25 cellular contexts compared by ENCODE assay signal in the genomic region with DNA sequence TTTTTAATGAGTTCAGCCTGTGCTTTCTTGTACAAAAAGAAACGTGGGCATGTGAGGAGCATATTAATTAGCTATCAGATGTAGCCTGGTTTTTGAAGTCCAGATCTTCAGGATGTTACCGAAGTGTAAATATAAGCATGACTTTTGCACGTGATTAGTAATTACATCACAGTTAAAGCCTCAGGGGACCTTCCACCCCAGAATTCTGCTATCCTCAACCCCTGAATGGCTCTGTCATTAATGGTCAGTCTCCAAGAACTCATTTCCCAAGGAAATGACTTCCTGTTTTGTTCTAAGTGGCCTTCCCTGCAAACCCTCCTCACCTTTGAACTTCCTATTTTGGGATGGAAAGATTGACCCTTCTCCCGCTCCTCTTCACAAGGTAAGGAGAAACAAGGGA. TPM values are rescaled to one million over a fixed set of nuclear protein-coding genes. Genes with fewer than 3 reads are reported as not detected.
A peak's percentile ranks its signal among the peaks of the same experiment; 100 is the strongest.
DNase-seq lines count a peak whose midpoint lies in the region; ATAC-seq and TF ChIP-seq lines count a peak whose summit lies in the region.
"Had no signal": no experiment of that assay in that cellular context is flagged by ENCODE, and none has a peak within 500 bp of the region (broad histone marks: within the 10 kb centered on the region; RNA-seq: fewer than 3 reads in every experiment).

No MANE protein-coding gene starts in this region.

- TF ChIP-seq CTCF in VCaP (conservative IDR thresholded peaks at IDR 0.05), result no peak
- no peak for TF ChIP-seq CTCF in glutamatergic neuron (IDR thresholded peaks at IDR 0.05; ENCODE audit: partially characterized antibody, unreplicated experiment)
- TF ChIP-seq CTCF in neural progenitor cell (IDR thresholded peaks at IDR 0.05), result no peak

- H3K27me3 Mint-ChIP-seq in glutamatergic neuron (ENCODE audit: unreplicated experiment) (no peaks in the 10 kb centered on the region), neural progenitor cell (ENCODE audit: insufficient read depth, low read depth) (peaks cover 6% of the 10 kb centered on the region)
- H3K27me3 Mint-ChIP-seq in natural killer cell treated with Interleukin-12 subunit alpha and Interleukin-12 subunit beta and Interleukin-15 and Interleukin-18, amount 100 ng/mL, for 72 hours, result peaks cover 0 to 5% of the 10 kb centered on the region in 2 donors

- peak overlapping the region; percentile 25 for H3K27ac Mint-ChIP-seq in glutamatergic neuron (ENCODE audit: unreplicated experiment)
- H3K27ac Mint-ChIP-seq in neural progenitor cell, result peak overlapping the region; percentile 9
- peak overlapping the region in 1 of 2 donors; percentile 43 for H3K27ac Mint-ChIP-seq in natural killer cell treated with Interleukin-12 subunit alpha and Interleukin-12 subunit beta and Interleukin-15 and Interleukin-18, amount 100 ng/mL, for 72 hours
- H3K27ac Mint-ChIP-seq: activated naive CD4-positive, alpha-beta T cell treated with anti-CD3 and anti-CD28 coated beads, Interleukin-2, amount 10 ng/mL, durations not matched to agents 7 days and 5 days; activated T-helper 1 cell treated with anti-CD3 and anti-CD28 coated beads, Interleukin-12 subunit alpha, Interleukin-12 subunit beta, Interleukin-2, Interleukin-4 antibody, amounts not matched to agents 30 ng/mL and 10 ng/mL and 1 ng/mL, durations not matched to agents 14 hours and 24 hours and 36 hours; dendritic cell treated with granulocyte-macrophage colony-stimulating factor and Interleukin-4, amounts not matched to agents 40 ng/mL and 50 ng/mL, for 4 days; T-helper 2 cell treated with Interferon-gamma antibody and Interleukin-4, amounts not matched to agents 5 μg/mL and 100 μg/mL, for 36 hours had no signal

- ATAC-seq in HG03175 (IDR thresholded peaks at IDR 0.05; ENCODE audit: unreplicated experiment) (no peak), HG02885 (IDR thresholded peaks at IDR 0.05; ENCODE audit: poor library complexity, unreplicated experiment) (no peak)
- ATAC-seq in natural killer cell treated with Interleukin-12 subunit alpha and Interleukin-12 subunit beta and Interleukin-15 and Interleukin-18, amount 100 ng/mL, for 72 hours, result no peak
- ATAC-seq: left lung had no signal

- no peak overlapping the region for H3K9ac ChIP-seq in neural progenitor cell
- H3K9ac ChIP-seq: BLaER1 had no signal

- H3K9me3 Mint-ChIP-seq in glutamatergic neuron (ENCODE audit: unreplicated experiment), result peaks cover 8% of the 10 kb centered on the region
- H3K9me3 Mint-ChIP-seq in neural progenitor cell, result no peaks in the 10 kb centered on the region
- no peaks in the 10 kb centered on the region for H3K9me3 Mint-ChIP-seq in natural killer cell treated with Interleukin-12 subunit alpha and Interleukin-12 subunit beta and Interleukin-15 and Interleukin-18, amount 100 ng/mL, for 72 hours
- H3K9me3 Mint-ChIP-seq: activated naive CD4-positive, alpha-beta T cell treated with anti-CD3 and anti-CD28 coated beads, Interleukin-2, amount 10 ng/mL, durations not matched to agents 7 days and 5 days; activated T-helper 1 cell treated with anti-CD3 and anti-CD28 coated beads, Interleukin-12 subunit alpha, Interleukin-12 subunit beta, Interleukin-2, Interleukin-4 antibody, amounts not matched to agents 30 ng/mL and 10 ng/mL and 1 ng/mL, durations not matched to agents 14 hours and 24 hours and 36 hours; dendritic cell treated with granulocyte-macrophage colony-stimulating factor and Interleukin-4, amounts not matched to agents 40 ng/mL and 50 ng/mL, for 4 days; T-helper 2 cell treated with Interferon-gamma antibody and Interleukin-4, amounts not matched to agents 5 μg/mL and 100 μg/mL, for 36 hours had no signal

- H3K4me3 Mint-ChIP-seq in glutamatergic neuron (ENCODE audit: unreplicated experiment) (peak overlapping the region; percentile 13), neural progenitor cell (no peak overlapping the region)
- no peak overlapping the region for H3K4me3 Mint-ChIP-seq in natural killer cell treated with Interleukin-12 subunit alpha and Interleukin-12 subunit beta and Interleukin-15 and Interleukin-18, amount 100 ng/mL, for 72 hours
- H3K4me3 Mint-ChIP-seq: activated naive CD4-positive, alpha-beta T cell treated with anti-CD3 and anti-CD28 coated beads, Interleukin-2, amount 10 ng/mL, durations not matched to agents 7 days and 5 days; activated T-helper 1 cell treated with anti-CD3 and anti-CD28 coated beads, Interleukin-12 subunit alpha, Interleukin-12 subunit beta, Interleukin-2, Interleukin-4 antibody, amounts not matched to agents 30 ng/mL and 10 ng/mL and 1 ng/mL, durations not matched to agents 14 hours and 24 hours and 36 hours; dendritic cell treated with granulocyte-macrophage colony-stimulating factor and Interleukin-4, amounts not matched to agents 40 ng/mL and 50 ng/mL, for 4 days; T-helper 2 cell treated with Interferon-gamma antibody and Interleukin-4, amounts not matched to agents 5 μg/mL and 100 μg/mL, for 36 hours had no signal

- H3K27ac ChIP-seq in VCaP (peak overlapping the region; percentile 15; the same call in 1 of the 2 replicates), neural progenitor cell (no peak overlapping the region)
- H3K27ac ChIP-seq: BLaER1, left lung had no signal

- no peaks in the 10 kb centered on the region for H3K36me3 Mint-ChIP-seq in glutamatergic neuron (ENCODE audit: unreplicated experiment)
- peaks cover 4% of the 10 kb centered on the region for H3K36me3 Mint-ChIP-seq in neural progenitor cell
- no peaks in the 10 kb centered on the region for H3K36me3 Mint-ChIP-seq in natural killer cell treated with Interleukin-12 subunit alpha and Interleukin-12 subunit beta and Interleukin-15 and Interleukin-18, amount 100 ng/mL, for 72 hours
- H3K36me3 Mint-ChIP-seq: activated naive CD4-positive, alpha-beta T cell treated with anti-CD3 and anti-CD28 coated beads, Interleukin-2, amount 10 ng/mL, durations not matched to agents 7 days and 5 days had no signal

- H3K4me2 ChIP-seq in neural progenitor cell, result no peak overlapping the region
- H3K4me2 ChIP-seq: BLaER1 had no signal

- no peaks in the 10 kb centered on the region for H3K9me3 ChIP-seq in neural progenitor cell (ENCODE audit: low read depth)
- H3K9me3 ChIP-seq: BLaER1, Caco-2, left lung had no signal

- no peaks in the 10 kb centered on the region for H3K36me3 ChIP-seq in neural progenitor cell
- H3K36me3 ChIP-seq: left lung had no signal

- H3K4me1 Mint-ChIP-seq in glutamatergic neuron (ENCODE audit: low read depth, unreplicated experiment) (peaks cover 27% of the 10 kb centered on the region), neural progenitor cell (peaks cover 40% of the 10 kb centered on the region)
- H3K4me1 Mint-ChIP-seq in natural killer cell treated with Interleukin-12 subunit alpha and Interleukin-12 subunit beta and Interleukin-15 and Interleukin-18, amount 100 ng/mL, for 72 hours (ENCODE audit: low read depth in 2 of 2), result peaks cover 6 to 7% of the 10 kb centered on the region in 2 donors

- peaks cover 37% of the 10 kb centered on the region for H3K4me1 ChIP-seq in neural progenitor cell

- peaks cover 7% of the 10 kb centered on the region for H3F3A ChIP-seq in neural progenitor cell (ENCODE audit: low read depth)

- peak; percentile 48 for DNase-seq in Ammon's horn (ENCODE audit: low spot score)
- no peak for DNase-seq in glutamatergic neuron
- no peak for DNase-seq in neural progenitor cell (ENCODE audit: low spot score)
- DNase-seq in EL, result no peak
- no peak for DNase-seq in natural killer cell treated with Interleukin-12 subunit alpha and Interleukin-12 subunit beta and Interleukin-15 and Interleukin-18, amount 100 ng/mL, for 72 hours (ENCODE audit: low spot score)
- DNase-seq: activated CD4-positive, alpha-beta T cell treated with anti-CD3 and anti-CD28 coated beads, Interleukin-2, amount 50 U/mL, for 1 hour; activated naive CD4-positive, alpha-beta T cell treated with anti-CD3 and anti-CD28 coated beads, Interleukin-2, amount 10 ng/mL, durations not matched to agents 7 days and 5 days; Caco-2; left lung; NCI-H1694 treated with DMSO at 0.1 percent for 48 hours; NCI-H226 had no signal

- H3K79me2 ChIP-seq in neural progenitor cell (ENCODE audit: low read depth), result peaks cover 28% of the 10 kb centered on the region

- no peak overlapping the region for H3K4me3 ChIP-seq in neural progenitor cell
- H3K4me3 ChIP-seq: BLaER1, left lung had no signal

- H4K20me1 ChIP-seq in neural progenitor cell (ENCODE audit: low read depth), result peaks cover 23% of the 10 kb centered on the region

- peaks cover 12% of the 10 kb centered on the region for H3K27me3 ChIP-seq in neural progenitor cell
- H3K27me3 ChIP-seq: BLaER1 had no signal

- no peak overlapping the region for H2AFZ ChIP-seq in neural progenitor cell (replicated peaks)

RNA-seq across cellular contexts. Expression of a gene that starts 2.1 kb away (rescaled TPM):
- total RNA-seq in glutamatergic neuron (ENCODE audit: unreplicated experiment), result 164 TPM
- total RNA-seq in neural progenitor cell (ENCODE audit: low replicate concordance), result 81.4 and 107 TPM in 2 replicates
- 1 to 10 TPM; 6.4 to 9.7 TPM for total RNA-seq in natural killer cell treated with Interleukin-12 subunit alpha and Interleukin-12 subunit beta and Interleukin-15 and Interleukin-18, amount 100 ng/mL, for 72 hours

RNA-seq across cellular contexts. Expression of a gene that starts 47.9 kb away (rescaled TPM):
- 141 TPM for total RNA-seq in glutamatergic neuron (ENCODE audit: unreplicated experiment)
- 32.7 and 68.9 TPM in 2 replicates for total RNA-seq in neural progenitor cell (ENCODE audit: low replicate concordance)
- total RNA-seq in natural killer cell treated with Interleukin-12 subunit alpha and Interleukin-12 subunit beta and Interleukin-15 and Interleukin-18, amount 100 ng/mL, for 72 hours, result 10 to 100 TPM; 56.5 to 76.6 TPM

RNA-seq across cellular contexts. Expression of a gene that starts 49.7 kb away (rescaled TPM):
- not detected for total RNA-seq in glutamatergic neuron (ENCODE audit: unreplicated experiment)
- total RNA-seq in neural progenitor cell (ENCODE audit: low replicate concordance), result 5.8 and 6.9 TPM in 2 replicates
- total RNA-seq in natural killer cell treated with Interleukin-12 subunit alpha and Interleukin-12 subunit beta and Interleukin-15 and Interleukin-18, amount 100 ng/mL, for 72 hours, result not detected
- total RNA-seq: A673; activated T-helper 1 cell treated with anti-CD3 and anti-CD28 coated beads, Interleukin-12 subunit alpha, Interleukin-12 subunit beta, Interleukin-2, Interleukin-4 antibody, amounts not matched to agents 30 ng/mL and 10 ng/mL and 1 ng/mL, durations not matched to agents 14 hours and 24 hours and 36 hours; Caco-2; Daoy; mononuclear cell; posterior vena cava; subcutaneous adipose tissue; urinary bladder had no signal

RNA-seq across cellular contexts. Expression of a gene that starts 49.7 kb away (rescaled TPM):
- total RNA-seq in glutamatergic neuron (ENCODE audit: unreplicated experiment) (not detected), neural progenitor cell (ENCODE audit: low replicate concordance) (not detected in 2 replicates)
- not detected for total RNA-seq in natural killer cell treated with Interleukin-12 subunit alpha and Interleukin-12 subunit beta and Interleukin-15 and Interleukin-18, amount 100 ng/mL, for 72 hours
- total RNA-seq: A673; activated T-helper 1 cell treated with anti-CD3 and anti-CD28 coated beads, Interleukin-12 subunit alpha, Interleukin-12 subunit beta, Interleukin-2, Interleukin-4 antibody, amounts not matched to agents 30 ng/mL and 10 ng/mL and 1 ng/mL, durations not matched to agents 14 hours and 24 hours and 36 hours; Caco-2; Daoy; H7; mononuclear cell; posterior vena cava; subcutaneous adipose tissue; urinary bladder had no signal
